In genomic region chr9:75002422-75003023, GRCh38 we compare ENCODE assay signal across 11 cellular contexts. TPM values are rescaled to one million over a fixed set of nuclear protein-coding genes. Genes with fewer than 3 reads are reported as not detected.
A peak's percentile ranks its signal among the peaks of the same experiment; 100 is the strongest.
DNase-seq lines count a peak whose midpoint lies in the region; ATAC-seq and TF ChIP-seq lines count a peak whose summit lies in the region.
"Had no signal": no experiment of that assay in that cellular context is flagged by ENCODE, and none has a peak within 500 bp of the region (broad histone marks: within the 10 kb centered on the region; RNA-seq: fewer than 3 reads in every experiment).

No MANE protein-coding gene starts in this region.

- no peaks in the 10 kb centered on the region for H3K9me3 ChIP-seq in effector memory CD4-positive, alpha-beta T cell (ENCODE audit: control insufficient read depth, low read length)
- H3K9me3 ChIP-seq: upper lobe of left lung had no signal

- peaks cover 5% of the 10 kb centered on the region for H3K4me1 Mint-ChIP-seq in activated CD8-positive, alpha-beta memory T cell treated with anti-CD3 and anti-CD28 coated beads, Interleukin-2, amount 10 ng/mL, durations not matched to agents 7 days and 5 days
- peaks cover 0 to 5% of the 10 kb centered on the region in 2 donors for H3K4me1 Mint-ChIP-seq in stimulated activated naive B cell treated with anti-CD40 and anti-IgM and Interleukin-4, amounts not matched to agents 10 μg/mL and 1 μg/mL and 100 μg/mL, for 72 hours

- no peaks in the 10 kb centered on the region for H3K36me3 ChIP-seq in KMS-11 (ENCODE audit: insufficient read depth)
- no peaks in the 10 kb centered on the region for H3K36me3 ChIP-seq in effector memory CD4-positive, alpha-beta T cell (ENCODE audit: control insufficient read depth, insufficient read depth, low read length)
- H3K36me3 ChIP-seq: brain microvascular endothelial cell, upper lobe of left lung had no signal

- H3K27ac Mint-ChIP-seq in activated CD8-positive, alpha-beta memory T cell treated with anti-CD3 and anti-CD28 coated beads, Interleukin-2, amount 10 ng/mL, durations not matched to agents 7 days and 5 days, result no peak overlapping the region
- no peak overlapping the region for H3K27ac Mint-ChIP-seq in stimulated activated naive B cell treated with anti-CD40 and anti-IgM and Interleukin-4, amounts not matched to agents 10 μg/mL and 1 μg/mL and 100 μg/mL, for 72 hours

- no peak overlapping the region for H3K9ac ChIP-seq in KMS-11

- H3K79me2 ChIP-seq in KMS-11 (ENCODE audit: insufficient read depth, low read depth), result no peaks in the 10 kb centered on the region

- peak; percentile 36 for ATAC-seq in activated CD8-positive, alpha-beta memory T cell treated with anti-CD3 and anti-CD28 coated beads, Interleukin-2, amount 10 ng/mL, durations not matched to agents 7 days and 5 days
- peak; percentile 13 for ATAC-seq in HG02642 (IDR thresholded peaks at IDR 0.05; ENCODE audit: poor library complexity, unreplicated experiment)
- peak; percentile 36 to 48 for ATAC-seq in stimulated activated naive B cell treated with anti-CD40 and anti-IgM and Interleukin-4, amounts not matched to agents 10 μg/mL and 1 μg/mL and 100 μg/mL, for 72 hours (replicated peaks)

- CTCF ChIA-PET in activated CD8-positive, alpha-beta memory T cell treated with anti-CD3 and anti-CD28 coated beads, Interleukin-2, amount 10 ng/mL, durations not matched to agents 7 days and 5 days (lab: Charles Lee), result interaction anchor here (0.7 to 8.2 kb wide), 7 partner anchors 9 to 228 kb away, joined by 3 to 104 read pairs (median 5); partner anchors contain the start of gene CARNMT1

- TF ChIP-seq CTCF in KMS-11 (conservative IDR thresholded peaks at IDR 0.05; ENCODE audit: low read depth, low read length), result 0 out of 2 replicates have a peak, but pooled peaks have one; percentile 5

- H3K9me3 Mint-ChIP-seq in activated CD8-positive, alpha-beta memory T cell treated with anti-CD3 and anti-CD28 coated beads, Interleukin-2, amount 10 ng/mL, durations not matched to agents 7 days and 5 days (ENCODE audit: low read depth), result no peaks in the 10 kb centered on the region
- no peaks in the 10 kb centered on the region for H3K9me3 Mint-ChIP-seq in stimulated activated naive B cell treated with anti-CD40 and anti-IgM and Interleukin-4, amounts not matched to agents 10 μg/mL and 1 μg/mL and 100 μg/mL, for 72 hours

- no peak overlapping the region for H2AFZ ChIP-seq in KMS-11 (ENCODE audit: low read depth)

- peaks cover 19% of the 10 kb centered on the region for H3K4me1 ChIP-seq in KMS-11 (ENCODE audit: low read depth, poor library complexity, severe bottlenecking)
- no peaks in the 10 kb centered on the region for H3K4me1 ChIP-seq in effector memory CD4-positive, alpha-beta T cell (ENCODE audit: control insufficient read depth, insufficient read depth, low read length, poor library complexity, severe bottlenecking)

- no peak for DNase-seq in activated CD8-positive, alpha-beta memory T cell treated with anti-CD3 and anti-CD28 coated beads, Interleukin-2, amount 10 ng/mL, durations not matched to agents 7 days and 5 days
- DNase-seq in activated CD8-positive, alpha-beta memory T cell treated with anti-CD3 and anti-CD28 coated beads, Interleukin-2, amount 50 U/mL, for 48 hours, result no peak
- DNase-seq in stimulated activated naive B cell treated with anti-CD40 and anti-IgM and Interleukin-4, amounts not matched to agents 10 μg/mL and 1 μg/mL and 100 μg/mL, for 72 hours, result no peak
- DNase-seq in activated T-cell treated with anti-CD3 and anti-CD28 coated beads for 4 hours, result no peak
- no peak for DNase-seq in effector memory CD4-positive, alpha-beta T cell
- no peak for DNase-seq in middle frontal gyrus (ENCODE audit: extremely low spot score, low spot score)
- DNase-seq: NCI-H187 treated with DMSO at 0.1 percent for 48 hours, upper lobe of left lung had no signal

- no peaks in the 10 kb centered on the region for H4K20me1 ChIP-seq in KMS-11 (ENCODE audit: insufficient read depth)

- H3K27me3 ChIP-seq in KMS-11 (ENCODE audit: insufficient read depth, low read depth), result no peaks in the 10 kb centered on the region
- no peaks in the 10 kb centered on the region for H3K27me3 ChIP-seq in effector memory CD4-positive, alpha-beta T cell (replicated peaks; ENCODE audit: control insufficient read depth, insufficient read depth, low read length, poor library complexity, severe bottlenecking)
- H3K27me3 ChIP-seq: brain microvascular endothelial cell, upper lobe of left lung had no signal

- no peak overlapping the region for H3K4me3 Mint-ChIP-seq in activated CD8-positive, alpha-beta memory T cell treated with anti-CD3 and anti-CD28 coated beads, Interleukin-2, amount 10 ng/mL, durations not matched to agents 7 days and 5 days
- H3K4me3 Mint-ChIP-seq in stimulated activated naive B cell treated with anti-CD40 and anti-IgM and Interleukin-4, amounts not matched to agents 10 μg/mL and 1 μg/mL and 100 μg/mL, for 72 hours, result no peak overlapping the region

- H3K36me3 Mint-ChIP-seq in activated CD8-positive, alpha-beta memory T cell treated with anti-CD3 and anti-CD28 coated beads, Interleukin-2, amount 10 ng/mL, durations not matched to agents 7 days and 5 days, result peaks cover 16% of the 10 kb centered on the region
- H3K36me3 Mint-ChIP-seq in stimulated activated naive B cell treated with anti-CD40 and anti-IgM and Interleukin-4, amounts not matched to agents 10 μg/mL and 1 μg/mL and 100 μg/mL, for 72 hours, result peaks cover 15 to 20% of the 10 kb centered on the region in 2 donors

- H3K27ac ChIP-seq in KMS-11, result no peak overlapping the region
- H3K27ac ChIP-seq in effector memory CD4-positive, alpha-beta T cell (ENCODE audit: insufficient read depth, low read length, poor library complexity, severe bottlenecking), result no peak overlapping the region
- H3K27ac ChIP-seq: brain microvascular endothelial cell, upper lobe of left lung had no signal

- H3K27me3 Mint-ChIP-seq in activated CD8-positive, alpha-beta memory T cell treated with anti-CD3 and anti-CD28 coated beads, Interleukin-2, amount 10 ng/mL, durations not matched to agents 7 days and 5 days, result no peaks in the 10 kb centered on the region
- H3K27me3 Mint-ChIP-seq in stimulated activated naive B cell treated with anti-CD40 and anti-IgM and Interleukin-4, amounts not matched to agents 10 μg/mL and 1 μg/mL and 100 μg/mL, for 72 hours, result no peaks in the 10 kb centered on the region

- H3K4me3 ChIP-seq in KMS-11 (IDR thresholded peaks at IDR 0.05; ENCODE audit: insufficient read depth, low read depth, low read length), result no peak overlapping the region
- H3K4me3 ChIP-seq in effector memory CD4-positive, alpha-beta T cell (ENCODE audit: insufficient read depth, low read depth, low read length, poor library complexity, severe bottlenecking), result no peak overlapping the region
- H3K4me3 ChIP-seq: upper lobe of left lung had no signal

- no peak overlapping the region for H3K4me2 ChIP-seq in KMS-11

RNA-seq across cellular contexts. Expression of gene CARNMT1, which starts 25.6 kb away (rescaled TPM):
- 10 to 100 TPM; 31.3 to 36.1 TPM for total RNA-seq in activated CD8-positive, alpha-beta memory T cell treated with anti-CD3 and anti-CD28 coated beads, Interleukin-2, amount 10 ng/mL, durations not matched to agents 7 days and 5 days

RNA-seq across cellular contexts. Expression of gene C9orf40, which starts 49.8 kb away (rescaled TPM):
- 10 to 100 TPM; 19.0 to 25.5 TPM for total RNA-seq in activated CD8-positive, alpha-beta memory T cell treated with anti-CD3 and anti-CD28 coated beads, Interleukin-2, amount 10 ng/mL, durations not matched to agents 7 days and 5 days
